In genomic region chr1:235013512-235013911, GRCh38 we compare ENCODE assay signal across 11 cellular contexts.
DNase-seq lines count a peak whose midpoint lies in the region; ATAC-seq and TF ChIP-seq lines count a peak whose summit lies in the region.
"Had no signal": no experiment of that assay in that cellular context is flagged by ENCODE, and none has a peak within 500 bp of the region (broad histone marks: within the 10 kb centered on the region; RNA-seq: fewer than 3 reads in every experiment).

No MANE protein-coding gene starts in this region.

- H3K36me3 Mint-ChIP-seq in CD14-positive monocyte, result peaks cover 2 to 12% of the 10 kb centered on the region in 2 donors
- H3K36me3 Mint-ChIP-seq in HFFc6 (ENCODE audit: low read depth), result peaks cover 13% of the 10 kb centered on the region
- H3K36me3 Mint-ChIP-seq in neural progenitor cell, result no peaks in the 10 kb centered on the region

- no peak overlapping the region for H2AFZ ChIP-seq in neural progenitor cell (replicated peaks)

- no peaks in the 10 kb centered on the region for H3K27me3 ChIP-seq in neural progenitor cell

- no peaks in the 10 kb centered on the region for H3K4me1 ChIP-seq in neural progenitor cell

- no peak overlapping the region for H3K4me3 ChIP-seq in neural progenitor cell
- H3K4me3 ChIP-seq: lower lobe of right lung had no signal

- H3K36me3 ChIP-seq in neural progenitor cell, result no peaks in the 10 kb centered on the region
- H3K36me3 ChIP-seq: lower lobe of right lung had no signal

- H3F3A ChIP-seq in neural progenitor cell (ENCODE audit: low read depth), result no peaks in the 10 kb centered on the region

- no peaks in the 10 kb centered on the region for H3K79me2 ChIP-seq in neural progenitor cell (ENCODE audit: low read depth)

- H3K4me2 ChIP-seq in neural progenitor cell, result no peak overlapping the region

- H3K27ac Mint-ChIP-seq in CD14-positive monocyte, result peak overlapping the region in 5 of 7 donors; percentile 30 to 94 (median 58)
- H3K27ac Mint-ChIP-seq in HFFc6, result peak overlapping the region; percentile 97; the same call in 1 of the 2 replicates
- peak overlapping the region; percentile 64 for H3K27ac Mint-ChIP-seq in neural progenitor cell

- no peak overlapping the region for H3K9ac ChIP-seq in neural progenitor cell

- H4K20me1 ChIP-seq in neural progenitor cell (ENCODE audit: low read depth), result no peaks in the 10 kb centered on the region

- H3K9me3 ChIP-seq in neural progenitor cell (ENCODE audit: low read depth), result no peaks in the 10 kb centered on the region
- H3K9me3 ChIP-seq: lower lobe of right lung had no signal

- intact Hi-C loops in CD14-positive monocyte (cut with micrococcal nuclease), result loop anchor here (5.0 kb wide), 2 partner anchors 36 to 69 kb away; no protein-coding TSS in a partner anchor

- H3K27me3 Mint-ChIP-seq in CD14-positive monocyte (ENCODE audit: low read depth in 3 of 3) (no peaks in the 10 kb centered on the region), HFFc6 (ENCODE audit: insufficient read depth) (peaks cover 4% of the 10 kb centered on the region), neural progenitor cell (ENCODE audit: insufficient read depth, low read depth) (peaks cover 10% of the 10 kb centered on the region)

- DNase-seq in CD14-positive monocyte (ENCODE audit: low spot score) (no peak), HFFc6 (no peak), neural progenitor cell (ENCODE audit: low spot score) (no peak), COLO668 (lab: John Stamatoyannopoulos, UW; ENCODE audit: unreplicated experiment) (no peak)
- DNase-seq: lower lobe of right lung; NCI-H2227 treated with DMSO at 0.1 percent for 48 hours; stimulated activated CD4-positive, alpha-beta T cell treated with anti-CD3 and anti-CD28 coated beads, Interleukin-2, amount 100 ng/mL, for 24 hours had no signal

- peaks cover 0 to 5% (median 3%) of the 10 kb centered on the region in 7 donors for H3K9me3 Mint-ChIP-seq in CD14-positive monocyte
- H3K9me3 Mint-ChIP-seq in HFFc6, result peaks cover 4% of the 10 kb centered on the region
- peaks cover 14% of the 10 kb centered on the region for H3K9me3 Mint-ChIP-seq in neural progenitor cell

- no peak for ATAC-seq in GM19397 (IDR thresholded peaks at IDR 0.05; ENCODE audit: unreplicated experiment)
- no peak for ATAC-seq in GM21529 (IDR thresholded peaks at IDR 0.05; ENCODE audit: unreplicated experiment)
- ATAC-seq in esophagus mucosa, result no peak
- ATAC-seq: lower lobe of right lung had no signal

- TF ChIP-seq CTCF in CD14-positive monocyte (IDR thresholded peaks at IDR 0.05) (no peak), HFFc6 (IDR thresholded peaks at IDR 0.05) (no peak), neural progenitor cell (IDR thresholded peaks at IDR 0.05) (no peak)

- peaks cover 55% of the 10 kb centered on the region for H3K4me1 Mint-ChIP-seq in CD14-positive monocyte
- H3K4me1 Mint-ChIP-seq in HFFc6 (ENCODE audit: low read depth), result peaks cover 56% of the 10 kb centered on the region
- H3K4me1 Mint-ChIP-seq in neural progenitor cell, result peaks cover 17% of the 10 kb centered on the region

- H3K4me3 Mint-ChIP-seq in CD14-positive monocyte (no peak overlapping the region), HFFc6 (no peak overlapping the region), neural progenitor cell (no peak overlapping the region)

- peak overlapping the region; percentile 3 for H3K27ac ChIP-seq in angular gyrus (ENCODE audit: low read depth, low read length)
- no peak overlapping the region for H3K27ac ChIP-seq in neural progenitor cell
